ENCODE assay signal across 1 cellular context in genomic region chr14:92735344-92735743, GRCh38.
TF ChIP-seq lines count a peak whose summit lies in the region.

No MANE protein-coding gene starts in this region.

TF ChIP-seq in HCT116, 20 proteins besides CTCF, POLR2A, EP300 and RAD21 (continued from another document):
- no peak for TF ChIP-seq ZNF274 (IDR thresholded peaks at IDR 0.05; ENCODE audit: low read depth, low read length)
- TF ChIP-seq JUND (IDR thresholded peaks at IDR 0.05): 0 out of 2 replicates have a peak, but pooled peaks have one; percentile 26
- no peak for TF ChIP-seq REST (IDR thresholded peaks at IDR 0.05; ENCODE audit: low read depth)
- TF ChIP-seq ZFX (IDR thresholded peaks at IDR 0.05): no peak
